ENCODE assay signal across 8 cellular contexts in genomic region chr7:1742555-1743303, GRCh38.
A peak's percentile ranks its signal among the peaks of the same experiment; 100 is the strongest.
DNase-seq lines count a peak whose midpoint lies in the region; ATAC-seq and TF ChIP-seq lines count a peak whose summit lies in the region.

No MANE protein-coding gene starts in this region.

- H3K4me1 Mint-ChIP-seq in IgD-negative memory B cell = peaks cover 0 to 13% (median 5%) of the 10 kb centered on the region in 3 donors

- peak overlapping the region in 1 of 3 donors; percentile 59 for H3K27ac Mint-ChIP-seq in IgD-negative memory B cell

- in situ Hi-C loops in gastrocnemius medialis (cut with MboI; ENCODE audit: low sequenced_read_pairs in 4 of 4) = no loop called here

- H3K4me3 Mint-ChIP-seq in IgD-negative memory B cell = peak overlapping the region; percentile 27 to 86 (median 40)

- no peaks in the 10 kb centered on the region for H3K27me3 ChIP-seq in left ventricle myocardium inferior (ENCODE audit: low read depth)
- no peaks in the 10 kb centered on the region for H3K27me3 ChIP-seq in uterus
- H3K27me3 ChIP-seq in gastrocnemius medialis = no peaks in the 10 kb centered on the region

- intact Hi-C loops in left ventricle myocardium inferior (cut with micrococcal nuclease) = no loop called here
- intact Hi-C loops in uterus (cut with DNase I; ENCODE audit: low total_unique reads) = no loop called here
- intact Hi-C loops in gastrocnemius medialis (cut with DNase I; ENCODE audit: low total_unique reads) = no loop called here

- ATAC-seq in gastrocnemius medialis (no peak), HG03196 (IDR thresholded peaks at IDR 0.05; ENCODE audit: unreplicated experiment) (no peak)

- DNase-seq in COLO668 (lab: John Stamatoyannopoulos, UW; ENCODE audit: unreplicated experiment) (peak; percentile 69), left ventricle myocardium inferior (peak; percentile 70), uterus (peak; percentile 46 to 48), gastrocnemius medialis (no peak), caudate nucleus (lab: John Stamatoyannopoulos, UW) (no peak)
- peak; percentile 20 to 38 for DNase-seq in activated CD4-positive, alpha-beta T cell treated with anti-CD3 and anti-CD28 coated beads, Interleukin-2, amount 50 U/mL, for 48 hours

- TF ChIP-seq CTCF in left ventricle myocardium inferior (IDR thresholded peaks at IDR 0.05; ENCODE audit: borderline replicate concordance) (no peak), uterus (IDR thresholded peaks at IDR 0.05) (no peak), gastrocnemius medialis (IDR thresholded peaks at IDR 0.05 in 4 of 5, conservative IDR thresholded peaks at IDR 0.05 in 1 of 5) (no peak)

- H3K36me3 ChIP-seq in left ventricle myocardium inferior = peaks cover 17% of the 10 kb centered on the region
- no peaks in the 10 kb centered on the region for H3K36me3 ChIP-seq in uterus
- H3K36me3 ChIP-seq in gastrocnemius medialis = no peaks in the 10 kb centered on the region

- H3K27ac ChIP-seq in left ventricle myocardium inferior (replicated peaks) (peak overlapping the region; percentile 71), uterus (no peak overlapping the region), gastrocnemius medialis (no peak overlapping the region), caudate nucleus (ENCODE audit: low read depth, low read length) (no peak overlapping the region)

- H3K36me3 Mint-ChIP-seq in IgD-negative memory B cell = no peaks in the 10 kb centered on the region

- peaks cover 0 to 1% (median 0%) of the 10 kb centered on the region in 3 donors for H3K9me3 Mint-ChIP-seq in IgD-negative memory B cell

- H3K4me1 ChIP-seq in left ventricle myocardium inferior (peaks cover 28% of the 10 kb centered on the region), uterus (no peaks in the 10 kb centered on the region), gastrocnemius medialis (no peaks in the 10 kb centered on the region)

- H3K9me3 ChIP-seq in left ventricle myocardium inferior (replicated peaks) (no peaks in the 10 kb centered on the region), uterus (no peaks in the 10 kb centered on the region), gastrocnemius medialis (no peaks in the 10 kb centered on the region)

- H3K4me3 ChIP-seq in left ventricle myocardium inferior = peak overlapping the region; percentile 45
- H3K4me3 ChIP-seq in uterus = no peak overlapping the region
- peak overlapping the region in 1 of 4 donors; percentile 9 for H3K4me3 ChIP-seq in gastrocnemius medialis

- TF ChIP-seq POLR2A in uterus (IDR thresholded peaks at IDR 0.05) (no peak), gastrocnemius medialis (IDR thresholded peaks at IDR 0.05) (no peak)

- peaks cover 17% of the 10 kb centered on the region for H3K27me3 Mint-ChIP-seq in IgD-negative memory B cell

Comparison
In these comparisons a context has a peak if more than half of its experiments do, and no peak if none do; other contexts are left out.
1. DNase-seq: peak in COLO668 (single experiment), activated CD4-positive, alpha-beta T cell treated with anti-CD3 and anti-CD28 coated beads, Interleukin-2, amount 50 U/mL, for 48 hours (2 of 2), left ventricle myocardium inferior (single experiment) and uterus (2 of 2); none in gastrocnemius medialis (0 of 2) and caudate nucleus (0 of 61).